Comparison of ENCODE assay signal across 1 cellular context in genomic region chr2:240933048-240933965, GRCh38.
TF ChIP-seq lines count a peak whose summit lies in the region.

No MANE protein-coding gene starts in this region.

TF ChIP-seq in WTC11, 78 proteins besides CTCF, POLR2A, EP300 and RAD21 (continued from another document):
- no peak for TF ChIP-seq ATF3 (CRISPR knock-in tag; conservative IDR thresholded peaks at IDR 0.05)
- no peak for TF ChIP-seq ZSCAN18 (CRISPR knock-in tag; IDR thresholded peaks at IDR 0.05)
- no peak for TF ChIP-seq OVOL2 (CRISPR knock-in tag; IDR thresholded peaks at IDR 0.05; ENCODE audit: borderline replicate concordance)
- TF ChIP-seq CDX4 (CRISPR knock-in tag; IDR thresholded peaks at IDR 0.05; ENCODE audit: borderline replicate concordance): no peak
- TF ChIP-seq FOXP1 (CRISPR knock-in tag; IDR thresholded peaks at IDR 0.05; ENCODE audit: borderline replicate concordance): no peak
- TF ChIP-seq SMAD4 (CRISPR knock-in tag; IDR thresholded peaks at IDR 0.05): no peak
- TF ChIP-seq TEAD1 (CRISPR knock-in tag; IDR thresholded peaks at IDR 0.05): no peak
